Comparison of ENCODE assay signal across 22 cellular contexts in genomic region chr7:91598791-91599190, GRCh38.
"Had no signal": no experiment of that assay in that cellular context is flagged by ENCODE, and none has a peak within 500 bp of the region (broad histone marks: within the 10 kb centered on the region; RNA-seq: fewer than 3 reads in every experiment).

No MANE protein-coding gene starts in this region.

- H3K36me3 ChIP-seq: SJSA1 had no signal

- ATAC-seq: K562 had no signal

- H3K4me2 ChIP-seq: KMS-11 had no signal

- H3K4me1 ChIP-seq: SJSA1 had no signal

- H3K27me3 ChIP-seq: SJSA1 had no signal

- DNase-seq: Kasumi-1, MM.1S, NCI-H1092 treated with DMSO at 0.1 percent for 48 hours, NCI-H1436, NCI-H187, NCI-H2029, NCI-H2081 treated with DMSO at 0.1 percent for 48 hours, NCI-H2171, NCI-H226, NCI-H510A, NCI-H524 treated with DMSO at 0.1 percent for 48 hours, NCI-H69, NCI-H774, Right ventricle myocardium superior, RPMI8226, SIG-M5 had no signal

- H3K9me3 ChIP-seq: SJSA1 had no signal

- H3K27ac ChIP-seq: HL-60, KMS-11, SJSA1, SK-N-MC had no signal

- H3K4me3 Mint-ChIP-seq: IgD-negative memory B cell had no signal

- H3K36me3 Mint-ChIP-seq: IgD-negative memory B cell had no signal

- H3K4me3 ChIP-seq: K562, SJSA1, SK-N-MC had no signal

- H3K27ac Mint-ChIP-seq: IgD-negative memory B cell had no signal
